ENCODE assay signal across 1 cellular context in the genomic region with DNA sequence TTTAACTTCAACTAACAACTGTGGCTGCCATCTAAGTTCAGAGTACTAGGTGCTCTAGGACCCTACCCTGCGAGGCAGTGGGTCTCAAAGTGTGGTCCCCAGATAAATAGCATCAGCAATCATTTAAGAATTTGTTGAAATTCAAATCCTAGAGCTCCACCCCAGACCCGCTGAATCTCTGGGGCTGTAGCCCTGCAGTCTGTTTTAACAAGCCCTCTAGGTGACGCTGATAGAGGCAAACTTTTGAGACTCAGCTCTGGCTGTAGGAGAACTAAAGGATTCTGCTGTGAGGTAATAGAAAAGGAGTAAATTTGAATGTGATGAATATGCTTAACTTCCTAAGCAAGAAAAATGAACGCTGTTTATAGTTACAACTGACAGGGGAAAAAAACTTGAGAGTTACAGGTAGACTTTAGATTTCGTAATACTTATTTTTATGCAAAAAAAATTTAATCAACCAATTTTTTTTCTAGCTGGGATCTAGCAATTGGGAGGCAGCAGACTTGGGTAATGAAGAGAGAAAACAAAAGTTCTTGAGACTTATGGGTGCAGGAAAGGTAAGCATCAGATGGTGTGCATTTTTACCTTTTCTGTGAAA.
TF ChIP-seq lines count a peak whose summit lies in the region.

No MANE protein-coding gene starts in this region.

TF ChIP-seq in K562, 482 proteins besides CTCF, POLR2A, EP300 and RAD21 (continued from another document):
- TF ChIP-seq ZBTB11 (CRISPR knock-in tag; IDR thresholded peaks at IDR 0.05) (no peak), ZFPM2 (CRISPR knock-in tag; IDR thresholded peaks at IDR 0.05) (no peak)
- TF ChIP-seq, protein P1, sequence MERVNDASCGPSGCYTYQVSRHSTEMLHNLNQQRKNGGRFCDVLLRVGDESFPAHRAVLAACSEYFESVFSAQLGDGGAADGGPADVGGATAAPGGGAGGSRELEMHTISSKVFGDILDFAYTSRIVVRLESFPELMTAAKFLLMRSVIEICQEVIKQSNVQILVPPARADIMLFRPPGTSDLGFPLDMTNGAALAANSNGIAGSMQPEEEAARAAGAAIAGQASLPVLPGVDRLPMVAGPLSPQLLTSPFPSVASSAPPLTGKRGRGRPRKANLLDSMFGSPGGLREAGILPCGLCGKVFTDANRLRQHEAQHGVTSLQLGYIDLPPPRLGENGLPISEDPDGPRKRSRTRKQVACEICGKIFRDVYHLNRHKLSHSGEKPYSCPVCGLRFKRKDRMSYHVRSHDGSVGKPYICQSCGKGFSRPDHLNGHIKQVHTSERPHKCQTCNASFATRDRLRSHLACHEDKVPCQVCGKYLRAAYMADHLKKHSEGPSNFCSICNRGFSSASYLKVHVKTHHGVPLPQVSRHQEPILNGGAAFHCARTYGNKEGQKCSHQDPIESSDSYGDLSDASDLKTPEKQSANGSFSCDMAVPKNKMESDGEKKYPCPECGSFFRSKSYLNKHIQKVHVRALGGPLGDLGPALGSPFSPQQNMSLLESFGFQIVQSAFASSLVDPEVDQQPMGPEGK (CRISPR knock-in tag; IDR thresholded peaks at IDR 0.05; ENCODE audit: borderline replicate concordance) = no peak
